In the genomic region with DNA sequence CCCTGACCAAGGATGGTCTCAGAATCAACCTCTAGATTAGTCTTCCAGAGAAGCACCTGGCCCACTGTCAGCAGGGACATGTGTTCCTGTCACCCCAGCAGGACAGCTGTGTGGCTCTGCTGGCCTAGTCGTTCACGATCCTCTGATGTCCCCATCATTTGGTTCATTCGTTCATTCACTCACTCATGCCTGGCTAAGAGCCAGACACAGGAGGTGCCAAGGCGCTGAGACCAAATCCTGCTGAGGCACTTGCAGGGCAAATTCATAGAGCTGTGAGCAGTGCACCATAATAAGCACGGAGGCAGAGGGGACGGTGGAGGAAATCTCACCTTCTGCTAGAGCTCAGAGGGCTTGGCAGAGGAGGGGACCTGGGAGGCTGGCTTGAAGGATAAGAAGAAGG, we compare ENCODE assay signal across 14 cellular contexts. TPM values are rescaled to one million over a fixed set of nuclear protein-coding genes. Genes with fewer than 3 reads are reported as not detected.
"Had no signal": no experiment of that assay in that cellular context is flagged by ENCODE, and none has a peak within 500 bp of the region (broad histone marks: within the 10 kb centered on the region; RNA-seq: fewer than 3 reads in every experiment).

No MANE protein-coding gene starts in this region.

- H3K9me3 Mint-ChIP-seq: activated CD4-positive, alpha-beta T cell treated with anti-CD3 and anti-CD28 coated beads, Interleukin-2, amount 10 ng/mL, durations not matched to agents 7 days and 5 days; activated naive CD8-positive, alpha-beta T cell treated with anti-CD3 and anti-CD28 coated beads for 36 hours; dendritic cell treated with granulocyte-macrophage colony-stimulating factor and Interleukin-4, amounts not matched to agents 40 ng/mL and 50 ng/mL, for 4 days; immature natural killer cell; naive B cell had no signal

- H3K36me3 Mint-ChIP-seq: activated naive CD8-positive, alpha-beta T cell treated with anti-CD3 and anti-CD28 coated beads for 36 hours; immature natural killer cell; naive B cell had no signal

- H3K27ac ChIP-seq: lower lobe of right lung, skin epidermis, transverse colon had no signal

- H3K9me3 ChIP-seq: lower lobe of right lung, transverse colon had no signal

- ATAC-seq: lower lobe of right lung had no signal

- H3K27ac Mint-ChIP-seq: activated CD4-positive, alpha-beta T cell treated with anti-CD3 and anti-CD28 coated beads, Interleukin-2, amount 10 ng/mL, durations not matched to agents 7 days and 5 days; activated naive CD8-positive, alpha-beta T cell treated with anti-CD3 and anti-CD28 coated beads for 36 hours; dendritic cell treated with granulocyte-macrophage colony-stimulating factor and Interleukin-4, amounts not matched to agents 40 ng/mL and 50 ng/mL, for 4 days; immature natural killer cell had no signal

- H3K27me3 ChIP-seq: transverse colon had no signal

- H3K4me1 Mint-ChIP-seq: activated CD4-positive, alpha-beta T cell treated with anti-CD3 and anti-CD28 coated beads, Interleukin-2, amount 10 ng/mL, durations not matched to agents 7 days and 5 days; activated naive CD8-positive, alpha-beta T cell treated with anti-CD3 and anti-CD28 coated beads for 36 hours; immature natural killer cell; naive B cell had no signal

- H3K36me3 ChIP-seq: lower lobe of right lung, transverse colon had no signal

- H3K4me3 Mint-ChIP-seq: activated CD4-positive, alpha-beta T cell treated with anti-CD3 and anti-CD28 coated beads, Interleukin-2, amount 10 ng/mL, durations not matched to agents 7 days and 5 days; activated naive CD8-positive, alpha-beta T cell treated with anti-CD3 and anti-CD28 coated beads for 36 hours; dendritic cell treated with granulocyte-macrophage colony-stimulating factor and Interleukin-4, amounts not matched to agents 40 ng/mL and 50 ng/mL, for 4 days; immature natural killer cell had no signal

- DNase-seq: activated CD4-positive, alpha-beta T cell treated with anti-CD3 and anti-CD28 coated beads, Interleukin-2, amount 10 ng/mL, durations not matched to agents 7 days and 5 days; activated naive CD8-positive, alpha-beta T cell treated with anti-CD3 and anti-CD28 coated beads for 36 hours; anterior cingulate cortex; effector memory CD4-positive, alpha-beta T cell; foreskin melanocyte; immature natural killer cell; lower lobe of right lung; naive B cell; posterior cingulate gyrus; stimulated activated CD4-positive, alpha-beta T cell treated with anti-CD3 and anti-CD28 coated beads, Interleukin-4, amount 100 ng/mL, for 24 hours; stimulated activated naive CD4-positive, alpha-beta T cell; transverse colon had no signal

- H3K4me1 ChIP-seq: lower lobe of right lung, transverse colon had no signal

- H3K4me3 ChIP-seq: lower lobe of right lung, skin epidermis, transverse colon had no signal

- H3K27me3 Mint-ChIP-seq: activated CD4-positive, alpha-beta T cell treated with anti-CD3 and anti-CD28 coated beads, Interleukin-2, amount 10 ng/mL, durations not matched to agents 7 days and 5 days; activated naive CD8-positive, alpha-beta T cell treated with anti-CD3 and anti-CD28 coated beads for 36 hours; dendritic cell treated with granulocyte-macrophage colony-stimulating factor and Interleukin-4, amounts not matched to agents 40 ng/mL and 50 ng/mL, for 4 days had no signal

RNA-seq across cellular contexts. Expression of a gene that starts 49.9 kb away (rescaled TPM):
- polyA plus RNA-seq: immature natural killer cell had no signal
